ENCODE assay signal across 1 cellular context in the genomic region with DNA sequence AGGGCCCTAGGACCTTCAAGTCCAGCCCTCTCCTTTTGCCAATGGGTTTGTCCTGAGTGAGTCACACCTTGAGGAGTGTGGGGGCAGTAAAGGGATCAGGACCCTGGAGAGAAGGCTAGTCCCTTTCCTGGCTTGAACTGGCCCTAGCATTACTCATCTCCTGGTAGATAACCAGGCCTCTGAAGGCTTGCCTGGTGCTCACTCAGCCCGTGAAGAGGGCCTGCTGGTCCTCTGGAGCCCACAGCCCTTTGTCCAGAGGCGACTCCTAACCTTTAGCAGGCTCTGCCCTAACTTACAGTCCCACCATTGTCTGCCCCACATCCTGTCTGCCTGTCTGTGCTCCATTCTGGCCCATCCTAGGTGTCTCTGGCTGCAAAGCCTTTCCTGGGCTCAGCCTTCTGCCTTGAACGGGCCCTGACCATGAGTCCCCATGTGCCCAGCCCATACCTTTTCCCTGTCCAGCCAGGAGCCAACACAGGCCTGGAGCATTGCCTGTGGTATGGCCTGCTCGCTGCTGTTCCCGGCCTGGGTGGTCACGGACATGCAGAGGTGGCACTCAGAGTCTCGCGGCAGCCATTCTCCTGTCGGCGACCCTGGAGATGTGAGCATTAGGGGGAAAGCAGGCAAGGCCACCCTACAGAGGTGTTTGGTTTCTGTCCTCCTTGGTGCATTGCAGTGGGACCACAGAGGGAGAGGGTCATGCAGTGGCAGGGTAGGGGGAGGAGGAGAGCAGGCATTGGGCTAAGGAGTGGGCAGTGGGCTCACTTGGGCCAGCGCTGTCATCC.
TF ChIP-seq lines count a peak whose summit lies in the region.

No MANE protein-coding gene starts in this region.

TF ChIP-seq in IMR-90, 13 proteins besides CTCF, POLR2A, EP300 and RAD21:
- TF ChIP-seq MAZ (IDR thresholded peaks at IDR 0.05; ENCODE audit: borderline replicate concordance, low read depth, low read length) (peak; percentile 71; the same call in 1 of the 2 replicates), RCOR1 (IDR thresholded peaks at IDR 0.05; ENCODE audit: insufficient replicate concordance, low read length) (peak; percentile 83), BHLHE40 (IDR thresholded peaks at IDR 0.05; ENCODE audit: low read depth, low read length) (no peak), CEBPB (IDR thresholded peaks at IDR 0.05; ENCODE audit: low read depth, low read length) (no peak), FOS (IDR thresholded peaks at IDR 0.05; ENCODE audit: low read depth, low read length) (peak; percentile 76)
TF ChIP-seq in IMR-90: peak in this region for 3.
